29 cellular contexts compared by ENCODE assay signal in the genomic region with DNA sequence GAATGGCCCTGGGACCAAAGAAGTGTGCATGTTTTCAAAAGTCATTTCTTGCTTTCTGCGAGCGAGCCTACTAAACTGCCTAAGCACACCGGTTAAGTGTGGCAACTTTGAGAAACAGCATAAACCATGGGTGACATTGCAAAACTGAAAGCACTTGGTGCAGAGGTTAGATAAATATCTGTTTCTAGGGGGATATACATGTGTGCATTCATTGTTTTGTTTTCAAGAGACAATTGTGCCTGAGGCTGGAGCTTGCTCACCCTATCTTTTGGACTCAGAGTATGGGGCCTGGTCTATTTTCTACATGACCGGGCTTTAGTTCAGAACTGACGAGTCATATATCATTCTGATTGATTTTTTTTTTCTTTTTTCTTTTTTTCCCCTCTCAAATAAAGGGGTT.
DNase-seq lines count a peak whose midpoint lies in the region; FAIRE-seq and TF ChIP-seq lines count a peak whose summit lies in the region.
"Had no signal": no experiment of that assay in that cellular context is flagged by ENCODE, and none has a peak within 500 bp of the region (broad histone marks: within the 10 kb centered on the region; RNA-seq: fewer than 3 reads in every experiment).

No MANE protein-coding gene starts in this region.

- H2AFZ ChIP-seq in neural progenitor cell (replicated peaks): no peak overlapping the region

- H3K4me3 ChIP-seq in brain microvascular endothelial cell (ENCODE audit: low read depth, low read length) (no peak overlapping the region), neural progenitor cell (no peak overlapping the region)
- H3K4me3 ChIP-seq: A549; BLaER1 treated with 17β-estradiol and CSF1 and Interleukin-3, amounts not matched to agents 10 nM and 100 nM; HAP-1 had no signal

- peaks cover 76% of the 10 kb centered on the region for H3K4me1 ChIP-seq in neural progenitor cell
- H3K4me1 ChIP-seq: A549, HAP-1 had no signal

- H3K79me2 ChIP-seq in neural progenitor cell (ENCODE audit: low read depth): no peaks in the 10 kb centered on the region

- no peaks in the 10 kb centered on the region for H3K27me3 Mint-ChIP-seq in neural progenitor cell (ENCODE audit: insufficient read depth, low read depth)
- H3K27me3 Mint-ChIP-seq: CD4-positive, alpha-beta memory T cell had no signal

- H3K4me2 ChIP-seq in neural progenitor cell: peak overlapping the region; percentile 2
- H3K4me2 ChIP-seq: A549; BLaER1 treated with 17β-estradiol and CSF1 and Interleukin-3, amounts not matched to agents 10 nM and 100 nM had no signal

- H3K27ac Mint-ChIP-seq in neural progenitor cell: no peak overlapping the region
- H3K27ac Mint-ChIP-seq: CD4-positive, alpha-beta memory T cell; HFFc6; T-helper 1 cell treated with Interleukin-12 subunit alpha and Interleukin-12 subunit beta and Interleukin-4 antibody, amounts not matched to agents 30 μg/mL and 1 μg/mL, for 36 hours had no signal

- DNase-seq in ELF-1 (ENCODE audit: low read depth, low spot score) (peak; percentile 2), M059J (ENCODE audit: low read depth) (peak; percentile 61), brain microvascular endothelial cell (peak; percentile 1), neural progenitor cell (ENCODE audit: low spot score) (no peak), D721Med (ENCODE audit: insufficient read length, low spot score) (no peak), NCI-H1048 (lab: John Stamatoyannopoulos, UW) (no peak), NCI-H2227 (lab: John Stamatoyannopoulos, UW; ENCODE audit: unreplicated experiment) (no peak)
- DNase-seq: AML-193; CD4-positive, alpha-beta memory T cell; COR-L47; GOT3; HFFc6; IMR-90; KG1; MM.1S; NCI-H1092 treated with DMSO at 0.1 percent for 48 hours; NCI-H1436; NCI-H187; NCI-H2081 treated with DMSO at 0.1 percent for 48 hours; NCI-H2171 treated with DMSO at 0.1 percent for 48 hours; NCI-H524; NCI-H82; SHP77 treated with DMSO at 0.1 percent for 48 hours; SW 1271 had no signal

- peaks cover 3% of the 10 kb centered on the region for H3K9me3 Mint-ChIP-seq in neural progenitor cell
- H3K9me3 Mint-ChIP-seq: HFFc6; T-helper 1 cell treated with Interleukin-12 subunit alpha and Interleukin-12 subunit beta and Interleukin-4 antibody, amounts not matched to agents 30 μg/mL and 1 μg/mL, for 36 hours had no signal

- no peak for FAIRE-seq in D721Med (lab: Jason Lieb, UNC)
- FAIRE-seq: A549, GM18507 had no signal

- no peak overlapping the region for H3K4me3 Mint-ChIP-seq in neural progenitor cell
- H3K4me3 Mint-ChIP-seq: CD4-positive, alpha-beta memory T cell; HFFc6; T-helper 1 cell treated with Interleukin-12 subunit alpha and Interleukin-12 subunit beta and Interleukin-4 antibody, amounts not matched to agents 30 μg/mL and 1 μg/mL, for 36 hours had no signal

- H4K20me1 ChIP-seq in neural progenitor cell (ENCODE audit: low read depth): no peaks in the 10 kb centered on the region
- H4K20me1 ChIP-seq: BLaER1 treated with 17β-estradiol and CSF1 and Interleukin-3, amounts not matched to agents 10 nM and 100 nM had no signal

- peaks cover 43% of the 10 kb centered on the region for H3F3A ChIP-seq in neural progenitor cell (ENCODE audit: low read depth)

- no peaks in the 10 kb centered on the region for H3K36me3 Mint-ChIP-seq in neural progenitor cell
- H3K36me3 Mint-ChIP-seq: CD4-positive, alpha-beta memory T cell had no signal

- H3K9me3 ChIP-seq in neural progenitor cell (ENCODE audit: low read depth): no peaks in the 10 kb centered on the region
- H3K9me3 ChIP-seq: A549; BLaER1 treated with 17β-estradiol and CSF1 and Interleukin-3, amounts not matched to agents 10 nM and 100 nM; HAP-1 had no signal

- peaks cover 28% of the 10 kb centered on the region for H3K4me1 Mint-ChIP-seq in neural progenitor cell
- H3K4me1 Mint-ChIP-seq: CD4-positive, alpha-beta memory T cell had no signal

- TF ChIP-seq CTCF in brain microvascular endothelial cell (IDR thresholded peaks at IDR 0.05; ENCODE audit: low read depth, low read length, missing control alignments) (no peak), neural progenitor cell (IDR thresholded peaks at IDR 0.05) (no peak), D721Med (IDR thresholded peaks at IDR 0.05; ENCODE audit: insufficient read depth, missing control alignments) (no peak)

- H3K27me3 ChIP-seq in brain microvascular endothelial cell (replicated peaks): no peaks in the 10 kb centered on the region
- peaks cover 24% of the 10 kb centered on the region for H3K27me3 ChIP-seq in neural progenitor cell
- H3K27me3 ChIP-seq: BLaER1 treated with 17β-estradiol and CSF1 and Interleukin-3, amounts not matched to agents 10 nM and 100 nM had no signal

- in situ Hi-C loops in brain microvascular endothelial cell (cut with HindIII; ENCODE audit: low pct_ligation_motif_present, low sequenced_read_pairs): no loop called here

- no peak overlapping the region for H3K9ac ChIP-seq in neural progenitor cell
- H3K9ac ChIP-seq: BLaER1 treated with 17β-estradiol and CSF1 and Interleukin-3, amounts not matched to agents 10 nM and 100 nM had no signal

- no peak overlapping the region for H3K27ac ChIP-seq in brain microvascular endothelial cell
- no peak overlapping the region for H3K27ac ChIP-seq in neural progenitor cell
- H3K27ac ChIP-seq: A549; BLaER1 treated with 17β-estradiol and CSF1 and Interleukin-3, amounts not matched to agents 10 nM and 100 nM had no signal

- H3K36me3 ChIP-seq in brain microvascular endothelial cell (replicated peaks): no peaks in the 10 kb centered on the region
- no peaks in the 10 kb centered on the region for H3K36me3 ChIP-seq in neural progenitor cell
- H3K36me3 ChIP-seq: BLaER1 treated with 17β-estradiol and CSF1 and Interleukin-3, amounts not matched to agents 10 nM and 100 nM; HAP-1 had no signal

Comparison
In these comparisons a context has a peak if more than half of its experiments do, and no peak if none do; other contexts are left out.
1. DNase-seq: peak in ELF-1 (single experiment), M059J (single experiment) and brain microvascular endothelial cell (single experiment); none in neural progenitor cell (single experiment), D721Med (single experiment), NCI-H1048 (single experiment) and NCI-H2227 (single experiment).